In the genomic region with DNA sequence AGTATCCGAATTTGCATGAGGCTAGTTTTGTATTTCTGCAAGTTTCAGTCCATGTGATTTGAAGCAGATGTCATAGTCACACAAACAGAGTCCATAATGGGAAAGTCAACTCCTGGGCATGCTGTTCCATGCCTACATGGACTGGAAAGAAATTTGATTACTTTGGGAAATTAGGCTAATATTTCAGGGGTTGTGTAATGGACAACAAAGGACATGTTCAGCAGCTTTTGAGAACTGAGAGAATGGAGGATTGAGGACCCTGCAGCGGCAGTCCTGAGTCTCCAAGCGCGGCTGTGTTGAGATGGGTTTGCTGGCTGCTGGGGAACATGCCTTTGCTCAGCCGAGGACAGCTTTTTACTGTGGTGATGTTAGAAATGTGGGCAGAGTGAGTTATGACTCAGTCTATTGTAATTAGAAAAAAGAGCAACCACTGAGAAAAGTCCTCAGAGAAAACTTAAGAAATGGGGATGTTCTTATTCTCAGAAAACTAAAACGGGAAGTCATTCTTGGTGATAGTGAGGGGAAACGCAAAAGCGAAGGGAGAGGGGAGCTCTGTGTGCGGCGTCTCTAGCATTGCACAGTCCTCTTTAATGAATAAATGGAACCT, we compare ENCODE assay signal across 8 cellular contexts.
DNase-seq lines count a peak whose midpoint lies in the region; ATAC-seq and TF ChIP-seq lines count a peak whose summit lies in the region.

No MANE protein-coding gene starts in this region.

- intact Hi-C loops in left lung (cut with DNase I) = no loop called here

- peaks cover 0 to 33% of the 10 kb centered on the region in 2 donors for H3K4me1 ChIP-seq in left lung

- peak; percentile 62 for DNase-seq in EH (ENCODE audit: low read depth)
- DNase-seq in activated T-cell treated with anti-CD3 and anti-CD28 coated beads, Interleukin-2, amount 50 U/mL, for 48 hours = peak; percentile 65 to 69
- no peak for DNase-seq in left lung
- no peak for DNase-seq in NCI-H510A (lab: John Stamatoyannopoulos, UW)
- no peak for DNase-seq in NCI-H2227 treated with DMSO at 0.1 percent for 48 hours (lab: John Stamatoyannopoulos, UW)
- DNase-seq in NCI-H345 (lab: John Stamatoyannopoulos, UW) = no peak

- no peak overlapping the region for H3K4me3 ChIP-seq in left lung

- no peak for TF ChIP-seq CTCF in left lung (IDR thresholded peaks at IDR 0.05)

- no peaks in the 10 kb centered on the region for H3K36me3 ChIP-seq in left lung

- no peaks in the 10 kb centered on the region for H3K27me3 ChIP-seq in left lung

- peak; percentile 81 for ATAC-seq in GM19468 (IDR thresholded peaks at IDR 0.05; ENCODE audit: extremely low read depth, unreplicated experiment)
- ATAC-seq in HG03558 (IDR thresholded peaks at IDR 0.05; ENCODE audit: extremely low read depth, unreplicated experiment) = peak; percentile 77
- peak; percentile 85 for ATAC-seq in left lung

- peak overlapping the region; percentile 47 to 62 for H3K27ac ChIP-seq in left lung

- no peaks in the 10 kb centered on the region for H3K9me3 ChIP-seq in left lung

Comparison
In these comparisons a context has a peak if more than half of its experiments do, and no peak if none do; other contexts are left out.
1. DNase-seq: peak in EH (single experiment) and activated T-cell treated with anti-CD3 and anti-CD28 coated beads, Interleukin-2, amount 50 U/mL, for 48 hours (2 of 2); none in left lung (0 of 2), NCI-H510A (single experiment), NCI-H2227 treated with DMSO at 0.1 percent for 48 hours (single experiment) and NCI-H345 (single experiment).
2. Peak in every context shown above with its lines, with median percentiles within 50 percentile points of each other: ATAC-seq.